ENCODE assay signal across 13 cellular contexts in genomic region chr2:113158884-113159553, GRCh38. TPM values are rescaled to one million over a fixed set of nuclear protein-coding genes. Genes with fewer than 3 reads are reported as not detected.
A peak's percentile ranks its signal among the peaks of the same experiment; 100 is the strongest.
DNase-seq lines count a peak whose midpoint lies in the region; ATAC-seq, FAIRE-seq and TF ChIP-seq lines count a peak whose summit lies in the region.
"Had no signal": no experiment of that assay in that cellular context is flagged by ENCODE, and none has a peak within 500 bp of the region (broad histone marks: within the 10 kb centered on the region; RNA-seq: fewer than 3 reads in every experiment).

No MANE protein-coding gene starts in this region.

- no peaks in the 10 kb centered on the region for H3K9me3 Mint-ChIP-seq in stimulated activated naive CD8-positive, alpha-beta T cell treated with anti-CD3 and anti-CD28 coated beads, Interleukin-15, Interleukin-2, amounts not matched to agents 100 ng/mL and 50 ng/mL, for 24 hours
- no peaks in the 10 kb centered on the region for H3K9me3 Mint-ChIP-seq in stimulated activated naive CD8-positive, alpha-beta T cell treated with anti-CD3 and anti-CD28 coated beads, Interleukin-15, amount 100 ng/mL, for 72 hours
- no peaks in the 10 kb centered on the region for H3K9me3 Mint-ChIP-seq in activated naive CD8-positive, alpha-beta T cell treated with anti-CD3 and anti-CD28 coated beads, Interleukin-2, amount 10 ng/mL, durations not matched to agents 7 days and 5 days

- H3K27ac ChIP-seq in keratinocyte (ENCODE audit: control insufficient read depth, insufficient read depth, low read length), result peak overlapping the region; percentile 90
- no peak overlapping the region for H3K27ac ChIP-seq in dorsolateral prefrontal cortex
- H3K27ac ChIP-seq: thyroid gland had no signal

- no peak overlapping the region for H3K27ac Mint-ChIP-seq in stimulated activated naive CD8-positive, alpha-beta T cell treated with anti-CD3 and anti-CD28 coated beads, Interleukin-15, Interleukin-2, amounts not matched to agents 100 ng/mL and 50 ng/mL, for 24 hours
- no peak overlapping the region for H3K27ac Mint-ChIP-seq in stimulated activated naive CD8-positive, alpha-beta T cell treated with anti-CD3 and anti-CD28 coated beads, Interleukin-15, amount 100 ng/mL, for 72 hours
- H3K27ac Mint-ChIP-seq in activated naive CD8-positive, alpha-beta T cell treated with anti-CD3 and anti-CD28 coated beads, Interleukin-2, amount 10 ng/mL, durations not matched to agents 7 days and 5 days, result no peak overlapping the region

- H3K4me3 Mint-ChIP-seq in stimulated activated naive CD8-positive, alpha-beta T cell treated with anti-CD3 and anti-CD28 coated beads, Interleukin-15, Interleukin-2, amounts not matched to agents 100 ng/mL and 50 ng/mL, for 24 hours, result peak overlapping the region; percentile 86
- H3K4me3 Mint-ChIP-seq in stimulated activated naive CD8-positive, alpha-beta T cell treated with anti-CD3 and anti-CD28 coated beads, Interleukin-15, amount 100 ng/mL, for 72 hours, result no peak overlapping the region
- H3K4me3 Mint-ChIP-seq in activated naive CD8-positive, alpha-beta T cell treated with anti-CD3 and anti-CD28 coated beads, Interleukin-2, amount 10 ng/mL, durations not matched to agents 7 days and 5 days, result peak overlapping the region; percentile 85

- peaks cover 28% of the 10 kb centered on the region for H3K4me1 ChIP-seq in keratinocyte (ENCODE audit: control insufficient read depth, extremely low read depth, insufficient read depth, low read length)

- no peaks in the 10 kb centered on the region for H3K36me3 Mint-ChIP-seq in stimulated activated naive CD8-positive, alpha-beta T cell treated with anti-CD3 and anti-CD28 coated beads, Interleukin-15, Interleukin-2, amounts not matched to agents 100 ng/mL and 50 ng/mL, for 24 hours (ENCODE audit: low read depth)
- H3K36me3 Mint-ChIP-seq in activated naive CD8-positive, alpha-beta T cell treated with anti-CD3 and anti-CD28 coated beads, Interleukin-2, amount 10 ng/mL, durations not matched to agents 7 days and 5 days, result peaks cover 8% of the 10 kb centered on the region

- peak overlapping the region; percentile 97 for H3K4me2 ChIP-seq in keratinocyte (ENCODE audit: control insufficient read depth, extremely low read depth, insufficient read depth, low read depth, low read length)

- no peaks in the 10 kb centered on the region for H3K9me3 ChIP-seq in keratinocyte (ENCODE audit: control insufficient read depth, low read depth, low read length)
- H3K9me3 ChIP-seq: thyroid gland had no signal

- DNase-seq in stimulated activated naive CD8-positive, alpha-beta T cell treated with anti-CD3 and anti-CD28 coated beads, Interleukin-15, amount 100 ng/mL, for 72 hours, result no peak
- no peak for DNase-seq in activated naive CD8-positive, alpha-beta T cell treated with anti-CD3 and anti-CD28 coated beads, Interleukin-2, amount 10 ng/mL, durations not matched to agents 7 days and 5 days
- DNase-seq in keratinocyte (ENCODE audit: low read depth, low spot score) (no peak), dorsolateral prefrontal cortex (no peak), NCI-H1436 treated with DMSO at 0.1 percent for 48 hours (lab: John Stamatoyannopoulos, UW) (no peak)
- DNase-seq: activated CD4-positive, alpha-beta T cell treated with anti-CD3 and anti-CD28 coated beads for 1 hour; activated naive CD4-positive, alpha-beta T cell; effector memory CD4-positive, alpha-beta T cell; thyroid gland had no signal

- POLR2A ChIA-PET in activated naive CD8-positive, alpha-beta T cell treated with anti-CD3 and anti-CD28 coated beads, Interleukin-2, amount 10 ng/mL, durations not matched to agents 7 days and 5 days (lab: Charles Lee), result interaction anchor here (1.2 to 4.4 kb wide), 5 partner anchors 8 to 24 kb away, joined by 3 to 85 read pairs (median 21); partner anchors contain the start of gene PSD4

- H4K20me1 ChIP-seq in keratinocyte (ENCODE audit: control insufficient read depth, extremely low read depth, insufficient read depth, low read length), result no peaks in the 10 kb centered on the region

- peaks cover 23% of the 10 kb centered on the region for H3K79me2 ChIP-seq in keratinocyte (ENCODE audit: control insufficient read depth, insufficient read depth, low read length)

- FAIRE-seq in keratinocyte (lab: Jason Lieb, UNC), result peak; percentile 90

- no peaks in the 10 kb centered on the region for H3K27me3 Mint-ChIP-seq in stimulated activated naive CD8-positive, alpha-beta T cell treated with anti-CD3 and anti-CD28 coated beads, Interleukin-15, Interleukin-2, amounts not matched to agents 100 ng/mL and 50 ng/mL, for 24 hours
- H3K27me3 Mint-ChIP-seq in stimulated activated naive CD8-positive, alpha-beta T cell treated with anti-CD3 and anti-CD28 coated beads, Interleukin-15, amount 100 ng/mL, for 72 hours, result no peaks in the 10 kb centered on the region
- no peaks in the 10 kb centered on the region for H3K27me3 Mint-ChIP-seq in activated naive CD8-positive, alpha-beta T cell treated with anti-CD3 and anti-CD28 coated beads, Interleukin-2, amount 10 ng/mL, durations not matched to agents 7 days and 5 days

- peaks cover 27% of the 10 kb centered on the region for H3K4me1 Mint-ChIP-seq in stimulated activated naive CD8-positive, alpha-beta T cell treated with anti-CD3 and anti-CD28 coated beads, Interleukin-15, Interleukin-2, amounts not matched to agents 100 ng/mL and 50 ng/mL, for 24 hours (ENCODE audit: low read depth)
- H3K4me1 Mint-ChIP-seq in stimulated activated naive CD8-positive, alpha-beta T cell treated with anti-CD3 and anti-CD28 coated beads, Interleukin-15, amount 100 ng/mL, for 72 hours, result peaks cover 29% of the 10 kb centered on the region
- peaks cover 31% of the 10 kb centered on the region for H3K4me1 Mint-ChIP-seq in activated naive CD8-positive, alpha-beta T cell treated with anti-CD3 and anti-CD28 coated beads, Interleukin-2, amount 10 ng/mL, durations not matched to agents 7 days and 5 days

- H3K9me1 ChIP-seq in keratinocyte (ENCODE audit: control insufficient read depth, extremely low read depth, insufficient read depth, low read length), result peaks cover 3% of the 10 kb centered on the region

- no peak for TF ChIP-seq CTCF in keratinocyte (optimal IDR thresholded peaks at IDR 0.05 in 1 of 3, IDR thresholded peaks at IDR 0.05 in 1 of 3, conservative IDR thresholded peaks at IDR 0.05 in 1 of 3; ENCODE audit: extremely low read depth in 1 of 3, insufficient read depth in 2 of 3, low read length in 3 of 3)
- TF ChIP-seq CTCF in dorsolateral prefrontal cortex (IDR thresholded peaks at IDR 0.05 in 54 of 56, conservative IDR thresholded peaks at IDR 0.05 in 2 of 56; ENCODE audit: low read depth in 1 of 56, partially characterized antibody in 56 of 56), result no peak

- H3K36me3 ChIP-seq in keratinocyte (ENCODE audit: control insufficient read depth in 2 of 2, extremely low read depth in 1 of 2, insufficient read depth in 2 of 2, low read length in 2 of 2), result no peaks in the 10 kb centered on the region
- H3K36me3 ChIP-seq: thyroid gland had no signal

- ATAC-seq in stimulated activated naive CD8-positive, alpha-beta T cell treated with anti-CD3 and anti-CD28 coated beads, Interleukin-15, amount 100 ng/mL, for 72 hours, result no peak
- no peak for ATAC-seq in activated naive CD8-positive, alpha-beta T cell treated with anti-CD3 and anti-CD28 coated beads, Interleukin-2, amount 10 ng/mL, durations not matched to agents 7 days and 5 days (ENCODE audit: low read depth)
- ATAC-seq in HG02610 (IDR thresholded peaks at IDR 0.05; ENCODE audit: unreplicated experiment), result no peak
- no peak for ATAC-seq in HG03460 (IDR thresholded peaks at IDR 0.05; ENCODE audit: unreplicated experiment)

- intact Hi-C loops in dorsolateral prefrontal cortex (cut with DNase I), result no loop called here

- peak overlapping the region; percentile 28 for H3K9ac ChIP-seq in keratinocyte (ENCODE audit: control insufficient read depth, extremely low read depth, insufficient read depth, low read length)

- H3K27me3 ChIP-seq in keratinocyte (ENCODE audit: control insufficient read depth, extremely low read depth, insufficient read depth, low read length), result no peaks in the 10 kb centered on the region
- H3K27me3 ChIP-seq in dorsolateral prefrontal cortex, result peaks cover 0 to 30% (median 5%) of the 10 kb centered on the region in 45 donors
- H3K27me3 ChIP-seq: thyroid gland had no signal

- H3K4me3 ChIP-seq in keratinocyte (ENCODE audit: control insufficient read depth in 2 of 3, extremely low read depth in 1 of 3, insufficient read depth in 2 of 3, low read depth in 1 of 3, low read length in 3 of 3), result peak overlapping the region in 2 of 3 experiments; percentile 89
- H3K4me3 ChIP-seq in dorsolateral prefrontal cortex, result no peak overlapping the region
- H3K4me3 ChIP-seq: thyroid gland had no signal

- dilution Hi-C loops in keratinocyte (cut with MboI; ENCODE audit: extremely low pct_ligation_motif_present, low sequenced_read_pairs), result no loop called here

- H2AFZ ChIP-seq in keratinocyte (ENCODE audit: control insufficient read depth, low read length), result no peak overlapping the region

RNA-seq across cellular contexts. Expression of gene PSD4, which starts 14.8 kb away (rescaled TPM):
- total RNA-seq in activated naive CD8-positive, alpha-beta T cell treated with anti-CD3 and anti-CD28 coated beads, Interleukin-2, amount 10 ng/mL, durations not matched to agents 7 days and 5 days, result 100 to 1,000 TPM; 361 to 385 TPM
- polyA plus RNA-seq in keratinocyte, result 10.4 to 17.3 TPM (median 11.1 TPM) in 3 replicates
- polyA plus RNA-seq in keratinocyte (2011; ENCODE audit: low read depth), result 5.4 TPM
- polyA plus RNA-seq in keratinocyte (2011; cell fraction: cytosol; rRNA removed), result 6.9 and 11.2 TPM in 2 replicates
- polyA plus RNA-seq in keratinocyte (2011; cell fraction: nucleus; rRNA removed), result 21.6 and 30.7 TPM in 2 replicates
- polyA plus RNA-seq in keratinocyte (2012; ENCODE audit: low replicate concordance), result 10.6 and 23.6 TPM in 2 replicates
- 14.9 to 39.8 TPM (median 17.4 TPM) in 3 replicates for polyA minus RNA-seq in keratinocyte
- 12.9 TPM for polyA minus RNA-seq in keratinocyte (2011; cell fraction: cytosol; rRNA and poly(A)+ RNA removed)
- 17.8 and 23.5 TPM in 2 replicates for polyA minus RNA-seq in keratinocyte (2011; cell fraction: nucleus; rRNA and poly(A)+ RNA removed)
- 10 to 100 TPM in 53 of 120 experiments, 1 to 10 TPM in 67; 3.3 to 18.7 (median 9.3) TPM for total RNA-seq in dorsolateral prefrontal cortex

RNA-seq across cellular contexts. Expression of gene IL1RN, which starts 31.6 kb away (rescaled TPM):
- total RNA-seq in activated naive CD8-positive, alpha-beta T cell treated with anti-CD3 and anti-CD28 coated beads, Interleukin-2, amount 10 ng/mL, durations not matched to agents 7 days and 5 days, result 1 to 10 TPM; 2.1 to 4.0 TPM
- polyA plus RNA-seq in keratinocyte, result 114 to 190 TPM (median 128 TPM) in 3 replicates
- polyA plus RNA-seq in keratinocyte (2011; ENCODE audit: low read depth), result 78.2 TPM
- polyA plus RNA-seq in keratinocyte (2011; cell fraction: cytosol; rRNA removed), result 135 and 172 TPM in 2 replicates
- polyA plus RNA-seq in keratinocyte (2011; cell fraction: nucleus; rRNA removed), result 163 and 216 TPM in 2 replicates
- 86.5 and 244 TPM in 2 replicates for polyA plus RNA-seq in keratinocyte (2012; ENCODE audit: low replicate concordance)
- 115 to 344 TPM (median 161 TPM) in 3 replicates for polyA minus RNA-seq in keratinocyte
- 83.3 TPM for polyA minus RNA-seq in keratinocyte (2011; cell fraction: cytosol; rRNA and poly(A)+ RNA removed)
- polyA minus RNA-seq in keratinocyte (2011; cell fraction: nucleus; rRNA and poly(A)+ RNA removed), result 66.6 and 115 TPM in 2 replicates
- total RNA-seq in dorsolateral prefrontal cortex, result 1 to 10 TPM in 14 of 120 experiments, under 1 TPM in 34, not detected in 72; 0.23 to 4.3 (median 0.61) TPM
- total RNA-seq: pulmonary artery endothelial cell had no signal

Comparison
In these comparisons a context has a peak if more than half of its experiments do, and no peak if none do; other contexts are left out.
1. H3K4me3 Mint-ChIP-seq: peak in stimulated activated naive CD8-positive, alpha-beta T cell treated with anti-CD3 and anti-CD28 coated beads, Interleukin-15, Interleukin-2, amounts not matched to agents 100 ng/mL and 50 ng/mL, for 24 hours (single experiment) and activated naive CD8-positive, alpha-beta T cell treated with anti-CD3 and anti-CD28 coated beads, Interleukin-2, amount 10 ng/mL, durations not matched to agents 7 days and 5 days (single experiment); none in stimulated activated naive CD8-positive, alpha-beta T cell treated with anti-CD3 and anti-CD28 coated beads, Interleukin-15, amount 100 ng/mL, for 72 hours (0 of 2).
2. H3K4me3 ChIP-seq: peak in keratinocyte (2 of 3); none in dorsolateral prefrontal cortex (0 of 59).
3. RNA of gene PSD4, which starts 14.8 kb away (total RNA-seq): 361 to 385 TPM in activated naive CD8-positive, alpha-beta T cell treated with anti-CD3 and anti-CD28 coated beads, Interleukin-2, amount 10 ng/mL, durations not matched to agents 7 days and 5 days; 3.3 to 18.7 TPM in dorsolateral prefrontal cortex; every median in the first group is over 10 times any median in the second.